Comparison of ENCODE assay signal across 12 cellular contexts in the genomic region with DNA sequence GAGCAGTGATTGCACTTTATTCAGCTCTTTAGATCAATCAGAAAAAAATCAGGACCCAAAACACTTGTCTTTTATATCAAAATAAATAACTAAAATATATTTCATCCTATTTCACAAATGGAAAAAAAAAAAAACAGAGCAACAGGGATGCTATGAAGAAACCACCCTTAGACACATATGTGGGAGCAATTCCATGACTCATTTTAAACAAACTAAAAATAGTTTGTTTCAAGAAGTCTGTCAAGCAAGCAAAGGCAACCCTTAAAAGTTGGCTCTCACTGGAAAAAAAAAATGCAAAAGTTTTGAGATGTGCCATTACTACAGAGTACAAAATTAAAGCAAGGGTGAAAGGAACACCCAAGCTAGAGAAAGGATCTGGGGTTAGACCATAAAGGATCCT. TPM values are rescaled to one million over a fixed set of nuclear protein-coding genes. Genes with fewer than 3 reads are reported as not detected.
A peak's percentile ranks its signal among the peaks of the same experiment; 100 is the strongest.
DNase-seq lines count a peak whose midpoint lies in the region; ATAC-seq and TF ChIP-seq lines count a peak whose summit lies in the region.
"Had no signal": no experiment of that assay in that cellular context is flagged by ENCODE, and none has a peak within 500 bp of the region (broad histone marks: within the 10 kb centered on the region; RNA-seq: fewer than 3 reads in every experiment).

No MANE protein-coding gene starts in this region.

- H4K20me1 ChIP-seq in hepatocyte (ENCODE audit: insufficient read depth, poor library complexity, severe bottlenecking), result peaks cover 7% of the 10 kb centered on the region

- no peaks in the 10 kb centered on the region for H3K9me3 ChIP-seq in hepatocyte (ENCODE audit: low read depth)

- no peaks in the 10 kb centered on the region for H3K27me3 Mint-ChIP-seq in activated naive CD8-positive, alpha-beta T cell

- H3K4me2 ChIP-seq in hepatocyte, result peak overlapping the region; percentile 9
- H3K4me2 ChIP-seq: GM23338 had no signal

- H3K9me2 ChIP-seq in hepatocyte (replicated peaks; ENCODE audit: insufficient read depth), result no peaks in the 10 kb centered on the region

- peaks cover 16% of the 10 kb centered on the region for H3K36me3 Mint-ChIP-seq in activated naive CD8-positive, alpha-beta T cell

- TF ChIP-seq CTCF in HL-60 (IDR thresholded peaks at IDR 0.05; ENCODE audit: insufficient read depth, low read length) (no peak), hepatocyte (IDR thresholded peaks at IDR 0.05; ENCODE audit: poor library complexity) (no peak)

- H3K4me3 ChIP-seq in HL-60 (replicated peaks; ENCODE audit: insufficient read depth, low read length), result no peak overlapping the region
- no peak overlapping the region for H3K4me3 ChIP-seq in hepatocyte
- H3K4me3 ChIP-seq: GM23338 had no signal

- DNase-seq in AG08396 (ENCODE audit: low spot score) (peak; percentile 51), HL-60 (ENCODE audit: low read depth in 1 of 2, low spot score in 1 of 2) (no peak), hepatocyte (ENCODE audit: low spot score) (peak; percentile 12), occipital lobe (lab: John Stamatoyannopoulos, UW) (no peak), NCI-H1694 (lab: John Stamatoyannopoulos, UW) (no peak)
- no peak for DNase-seq in stimulated activated CD8-positive, alpha-beta memory T cell treated with anti-CD3 and anti-CD28 coated beads, Interleukin-4, amount 100 ng/mL, for 48 hours
- DNase-seq: DMS79, left ventricle myocardium superior, NCI-H2171 treated with DMSO at 0.1 percent for 48 hours had no signal

- H3K36me3 ChIP-seq in hepatocyte (replicated peaks; ENCODE audit: insufficient read depth, low read depth), result no peaks in the 10 kb centered on the region

- no peak for ATAC-seq in HG03439 (IDR thresholded peaks at IDR 0.05; ENCODE audit: unreplicated experiment)
- ATAC-seq: GM23338, left ventricle myocardium superior had no signal

- H3K9me3 Mint-ChIP-seq in activated naive CD8-positive, alpha-beta T cell (ENCODE audit: low read depth), result no peaks in the 10 kb centered on the region
- H3K9me3 Mint-ChIP-seq: GM23338 had no signal

- peak overlapping the region; percentile 62 for H3K27ac Mint-ChIP-seq in activated naive CD8-positive, alpha-beta T cell
- H3K27ac Mint-ChIP-seq: GM23338 had no signal

- H3K27ac ChIP-seq in HL-60 (replicated peaks) (0 out of 2 replicates have a peak overlapping the region, but pooled peaks have one; percentile 0), hepatocyte (peak overlapping the region; percentile 67)

- H3K4me1 Mint-ChIP-seq in activated naive CD8-positive, alpha-beta T cell (ENCODE audit: low read depth), result peaks cover 45% of the 10 kb centered on the region

- H3K4me1 ChIP-seq in hepatocyte (ENCODE audit: insufficient read depth), result peaks cover 18% of the 10 kb centered on the region

- H3K27me3 ChIP-seq in HL-60 (ENCODE audit: insufficient read depth, poor library complexity, severe bottlenecking) (no peaks in the 10 kb centered on the region), hepatocyte (no peaks in the 10 kb centered on the region)

- no peak overlapping the region for H2AFZ ChIP-seq in hepatocyte
- H2AFZ ChIP-seq: GM23338 had no signal

- peaks cover 96% of the 10 kb centered on the region for H3K79me2 ChIP-seq in hepatocyte

- H3K4me3 Mint-ChIP-seq in activated naive CD8-positive, alpha-beta T cell, result peak overlapping the region; percentile 67
- H3K4me3 Mint-ChIP-seq: GM23338 had no signal

RNA-seq across cellular contexts. Expression of gene ATP13A3, which starts 5.7 kb away (rescaled TPM):
- total RNA-seq in hepatocyte (107 and 131 TPM in 2 replicates), occipital lobe (146 TPM)
- 18.3 and 20.5 TPM in 2 replicates for polyA plus RNA-seq in hepatocyte

Comparison
In these comparisons a context has a peak if more than half of its experiments do, and no peak if none do; other contexts are left out.
1. DNase-seq: peak in AG08396 (single experiment) and hepatocyte (single experiment); none in HL-60 (0 of 2), occipital lobe (single experiment), stimulated activated CD8-positive, alpha-beta memory T cell treated with anti-CD3 and anti-CD28 coated beads, Interleukin-4, amount 100 ng/mL, for 48 hours (single experiment) and NCI-H1694 (single experiment).